1 cellular context compared by ENCODE assay signal in genomic region chr11:46674463-46675287, GRCh38.
TF ChIP-seq lines count a peak whose summit lies in the region.

No MANE protein-coding gene starts in this region.

TF ChIP-seq in GM23338, 12 proteins besides CTCF, POLR2A, EP300 and RAD21 (continued from another document):
- TF ChIP-seq ZNF462 (CRISPR knock-in tag; IDR thresholded peaks at IDR 0.05) (no peak), ZNF114 (CRISPR knock-in tag; IDR thresholded peaks at IDR 0.05) (no peak), NANOG (IDR thresholded peaks at IDR 0.05; ENCODE audit: borderline replicate concordance) (no peak), ETS1 (IDR thresholded peaks at IDR 0.05) (no peak), EZH2 (IDR thresholded peaks at IDR 0.05; ENCODE audit: low read depth, unreplicated experiment) (no peak)
